In the genomic region with DNA sequence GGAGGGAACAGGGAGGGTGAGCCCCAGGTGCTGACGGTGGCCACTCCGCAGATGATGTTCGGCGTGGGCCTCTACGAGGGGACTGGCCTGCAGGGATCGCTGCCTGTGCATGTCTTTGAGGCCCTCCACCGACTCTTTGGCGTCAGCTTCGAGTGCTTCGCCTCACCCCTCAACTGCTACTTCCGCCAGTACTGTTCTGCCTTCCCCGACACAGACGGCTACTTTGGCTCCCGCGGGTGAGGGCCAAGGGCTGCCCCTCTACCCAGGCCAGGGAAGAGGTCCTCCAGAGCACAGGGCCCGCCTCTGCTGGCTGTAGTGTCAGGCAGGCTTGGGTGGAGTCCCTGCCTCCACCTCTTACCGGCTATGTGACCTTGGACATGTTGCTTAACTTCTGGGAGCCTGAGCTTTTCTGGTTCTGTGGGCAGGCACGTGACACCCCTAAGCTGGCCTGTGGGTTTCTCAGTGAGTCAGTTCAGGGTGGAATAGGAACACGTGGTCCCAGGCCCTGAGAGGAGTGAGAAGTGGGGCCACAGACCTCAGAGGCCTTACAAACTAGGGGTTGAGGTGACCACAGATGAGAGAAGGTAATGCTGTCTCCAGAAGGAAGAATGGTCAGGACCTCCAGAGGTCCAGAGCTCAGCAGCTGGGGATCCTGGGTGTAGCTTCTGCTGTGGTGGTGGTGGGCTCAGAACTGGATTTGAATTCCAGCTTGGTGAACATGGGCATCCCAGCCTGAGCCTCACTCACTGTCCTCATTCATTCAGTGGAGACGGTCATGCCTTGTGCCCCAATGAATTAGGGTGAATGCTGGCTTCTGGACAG, we compare ENCODE assay signal across 7 cellular contexts. TPM values are rescaled to one million over a fixed set of nuclear protein-coding genes. Genes with fewer than 3 reads are reported as not detected.
DNase-seq lines count a peak whose midpoint lies in the region; ATAC-seq and TF ChIP-seq lines count a peak whose summit lies in the region.

No MANE protein-coding gene starts in this region.

- intact Hi-C loops in left ventricle myocardium superior (cut with micrococcal nuclease) = no loop called here

- peaks cover 16 to 18% of the 10 kb centered on the region in 2 donors for H3K4me1 Mint-ChIP-seq in stimulated activated naive B cell treated with anti-CD40 and anti-IgM and Interleukin-4, amounts not matched to agents 10 μg/mL and 1 μg/mL and 100 μg/mL, for 72 hours

- no peak overlapping the region for H3K4me3 ChIP-seq in KMS-11 (IDR thresholded peaks at IDR 0.05; ENCODE audit: insufficient read depth, low read depth, low read length)

- peak; percentile 70 for DNase-seq in activated CD8-positive, alpha-beta memory T cell treated with anti-CD3 and anti-CD28 coated beads, Interleukin-2, amount 50 U/mL, for 48 hours
- peak; percentile 43 for DNase-seq in left ventricle myocardium superior
- DNase-seq in stimulated activated naive B cell treated with anti-CD40 and anti-IgM and Interleukin-4, amounts not matched to agents 10 μg/mL and 1 μg/mL and 100 μg/mL, for 72 hours = no peak
- DNase-seq in iPS-NIHi11 (ENCODE audit: low spot score) = no peak
- DNase-seq in superior temporal gyrus (ENCODE audit: extremely low spot score) = no peak

- H3K4me3 Mint-ChIP-seq in stimulated activated naive B cell treated with anti-CD40 and anti-IgM and Interleukin-4, amounts not matched to agents 10 μg/mL and 1 μg/mL and 100 μg/mL, for 72 hours = no peak overlapping the region

- ATAC-seq in left ventricle myocardium superior (peak; percentile 24), GM18519 (IDR thresholded peaks at IDR 0.05; ENCODE audit: low FRiP score, unreplicated experiment) (no peak)
- ATAC-seq in stimulated activated naive B cell treated with anti-CD40 and anti-IgM and Interleukin-4, amounts not matched to agents 10 μg/mL and 1 μg/mL and 100 μg/mL, for 72 hours (replicated peaks) = peak; percentile 13 to 25

- no peaks in the 10 kb centered on the region for H3K27me3 ChIP-seq in KMS-11 (ENCODE audit: insufficient read depth, low read depth)

- H3K36me3 Mint-ChIP-seq in stimulated activated naive B cell treated with anti-CD40 and anti-IgM and Interleukin-4, amounts not matched to agents 10 μg/mL and 1 μg/mL and 100 μg/mL, for 72 hours = peaks cover 46 to 49% of the 10 kb centered on the region in 2 donors

- H3K27ac Mint-ChIP-seq in stimulated activated naive B cell treated with anti-CD40 and anti-IgM and Interleukin-4, amounts not matched to agents 10 μg/mL and 1 μg/mL and 100 μg/mL, for 72 hours = peak overlapping the region; percentile 75

- no peaks in the 10 kb centered on the region for H3K79me2 ChIP-seq in KMS-11 (ENCODE audit: insufficient read depth, low read depth)

- H3K9me3 Mint-ChIP-seq in stimulated activated naive B cell treated with anti-CD40 and anti-IgM and Interleukin-4, amounts not matched to agents 10 μg/mL and 1 μg/mL and 100 μg/mL, for 72 hours = no peaks in the 10 kb centered on the region

- no peak overlapping the region for H2AFZ ChIP-seq in KMS-11 (ENCODE audit: low read depth)

- TF ChIP-seq CTCF in KMS-11 (conservative IDR thresholded peaks at IDR 0.05; ENCODE audit: low read depth, low read length) = no peak

- H3K4me1 ChIP-seq in KMS-11 (ENCODE audit: low read depth, poor library complexity, severe bottlenecking) = peaks cover 15% of the 10 kb centered on the region

- peak overlapping the region; percentile 45 for H3K27ac ChIP-seq in KMS-11

- no peaks in the 10 kb centered on the region; the same call in 1 of the 2 replicates for H3K36me3 ChIP-seq in KMS-11 (ENCODE audit: insufficient read depth)

- no peaks in the 10 kb centered on the region for H4K20me1 ChIP-seq in KMS-11 (ENCODE audit: insufficient read depth)

- H3K4me2 ChIP-seq in KMS-11 = peak overlapping the region; percentile 3; the same call in 1 of the 2 replicates

- no peaks in the 10 kb centered on the region for H3K27me3 Mint-ChIP-seq in stimulated activated naive B cell treated with anti-CD40 and anti-IgM and Interleukin-4, amounts not matched to agents 10 μg/mL and 1 μg/mL and 100 μg/mL, for 72 hours

- no peak overlapping the region for H3K9ac ChIP-seq in KMS-11

RNA-seq across cellular contexts. Expression of gene PCIF1, which starts 11.9 kb away (rescaled TPM):
- 26.2 TPM for total RNA-seq in left ventricle myocardium superior

RNA-seq across cellular contexts. Expression of gene ZNF335, which starts 25.6 kb away (rescaled TPM):
- total RNA-seq in left ventricle myocardium superior = 10.0 TPM

RNA-seq across cellular contexts. Expression of gene PLTP, which starts 34.4 kb away (rescaled TPM):
- 97.7 TPM for total RNA-seq in left ventricle myocardium superior

RNA-seq across cellular contexts. Expression of gene CTSA, which starts 55.2 kb away (rescaled TPM):
- total RNA-seq in left ventricle myocardium superior = 123 TPM

RNA-seq across cellular contexts. Expression of gene NEURL2, which starts 55.4 kb away (rescaled TPM):
- total RNA-seq in left ventricle myocardium superior = 5.8 TPM

Comparison
In these comparisons a context has a peak if more than half of its experiments do, and no peak if none do; other contexts are left out.
1. DNase-seq: peak in activated CD8-positive, alpha-beta memory T cell treated with anti-CD3 and anti-CD28 coated beads, Interleukin-2, amount 50 U/mL, for 48 hours (single experiment) and left ventricle myocardium superior (single experiment); none in stimulated activated naive B cell treated with anti-CD40 and anti-IgM and Interleukin-4, amounts not matched to agents 10 μg/mL and 1 μg/mL and 100 μg/mL, for 72 hours (single experiment), iPS-NIHi11 (single experiment) and superior temporal gyrus (single experiment).